In genomic region chr9:114518599-114519022, GRCh38 we compare ENCODE assay signal across 13 cellular contexts. TPM values are rescaled to one million over a fixed set of nuclear protein-coding genes. Genes with fewer than 3 reads are reported as not detected.
DNase-seq lines count a peak whose midpoint lies in the region; ATAC-seq, FAIRE-seq and TF ChIP-seq lines count a peak whose summit lies in the region.
"Had no signal": no experiment of that assay in that cellular context is flagged by ENCODE, and none has a peak within 500 bp of the region (broad histone marks: within the 10 kb centered on the region; RNA-seq: fewer than 3 reads in every experiment).

No MANE protein-coding gene starts in this region.

- H3K27me3 Mint-ChIP-seq in T-helper 2 cell treated with Interferon-gamma antibody and Interleukin-4, amounts not matched to agents 5 μg/mL and 100 μg/mL, for 36 hours (ENCODE audit: low read depth), result peaks cover 37% of the 10 kb centered on the region

- no peak for FAIRE-seq in GM12891 (lab: Jason Lieb, UNC)

- H2AFZ ChIP-seq in osteoblast (ENCODE audit: low read length), result no peak overlapping the region

- no peak for TF ChIP-seq POLR2A in GM12891 (IDR thresholded peaks at IDR 0.05; ENCODE audit: low read depth, low read length)

- H3K27me3 ChIP-seq in osteoblast (ENCODE audit: insufficient read depth, low read length), result peaks cover 37% of the 10 kb centered on the region
- H3K27me3 ChIP-seq: BLaER1 treated with 17β-estradiol and CSF1 and Interleukin-3, amounts not matched to agents 10 nM and 100 nM had no signal

- peaks cover 15% of the 10 kb centered on the region for H3K4me1 Mint-ChIP-seq in T-helper 2 cell treated with Interferon-gamma antibody and Interleukin-4, amounts not matched to agents 5 μg/mL and 100 μg/mL, for 36 hours (ENCODE audit: low read depth)

- H4K20me1 ChIP-seq in osteoblast (ENCODE audit: insufficient read depth, low read length), result no peaks in the 10 kb centered on the region
- H4K20me1 ChIP-seq: BLaER1 treated with 17β-estradiol and CSF1 and Interleukin-3, amounts not matched to agents 10 nM and 100 nM had no signal

- no peaks in the 10 kb centered on the region for H3K4me1 ChIP-seq in osteoblast (ENCODE audit: insufficient read depth, low read length)

- TF ChIP-seq CTCF in osteoblast (IDR thresholded peaks at IDR 0.05; ENCODE audit: extremely low read depth, low read depth, low read length), result no peak

- no peaks in the 10 kb centered on the region for H3K9me3 Mint-ChIP-seq in T-helper 2 cell treated with Interferon-gamma antibody and Interleukin-4, amounts not matched to agents 5 μg/mL and 100 μg/mL, for 36 hours

- no peaks in the 10 kb centered on the region for H3K9me3 ChIP-seq in osteoblast (ENCODE audit: low read depth, low read length)
- H3K9me3 ChIP-seq: BLaER1 treated with 17β-estradiol and CSF1 and Interleukin-3, amounts not matched to agents 10 nM and 100 nM; heart left ventricle had no signal

- H3K4me3 ChIP-seq in osteoblast (ENCODE audit: insufficient read depth, low read length), result no peak overlapping the region
- H3K4me3 ChIP-seq: BLaER1 treated with 17β-estradiol and CSF1 and Interleukin-3, amounts not matched to agents 10 nM and 100 nM; heart left ventricle had no signal

- no peak for DNase-seq in GM12891 (ENCODE audit: insufficient read length, low spot score)
- no peak for DNase-seq in T-helper 2 cell treated with Interferon-gamma antibody and Interleukin-4, amounts not matched to agents 5 μg/mL and 100 μg/mL, for 36 hours (ENCODE audit: low spot score)
- DNase-seq in NCI-H526 (lab: John Stamatoyannopoulos, UW), result no peak
- DNase-seq in hypothalamus (lab: John Stamatoyannopoulos, UW), result no peak
- DNase-seq in osteoblast (ENCODE audit: insufficient read length, low spot score, missing footprints), result no peak
- DNase-seq in activated T-cell treated with anti-CD3 and anti-CD28 coated beads for 4 hours, result no peak
- DNase-seq: activated naive CD4-positive, alpha-beta T cell treated with anti-CD3 and anti-CD28 coated beads, Interleukin-2, amount 50 U/mL, for 16 hours; NCI-H1436; right cardiac atrium had no signal

- peak overlapping the region; percentile 9 for H3K4me3 Mint-ChIP-seq in T-helper 2 cell treated with Interferon-gamma antibody and Interleukin-4, amounts not matched to agents 5 μg/mL and 100 μg/mL, for 36 hours

- H3K27ac ChIP-seq in osteoblast (ENCODE audit: low read depth, low read length), result no peak overlapping the region

- H3K4me2 ChIP-seq in osteoblast (ENCODE audit: insufficient read depth, low read length), result no peak overlapping the region

- H3K36me3 Mint-ChIP-seq in T-helper 2 cell treated with Interferon-gamma antibody and Interleukin-4, amounts not matched to agents 5 μg/mL and 100 μg/mL, for 36 hours (ENCODE audit: low read depth), result no peaks in the 10 kb centered on the region

- H3K27ac Mint-ChIP-seq in T-helper 2 cell treated with Interferon-gamma antibody and Interleukin-4, amounts not matched to agents 5 μg/mL and 100 μg/mL, for 36 hours, result peak overlapping the region; percentile 27

- H3K79me2 ChIP-seq in osteoblast (ENCODE audit: insufficient read depth, low read length), result no peaks in the 10 kb centered on the region

- no peaks in the 10 kb centered on the region for H3K36me3 ChIP-seq in osteoblast (ENCODE audit: insufficient read depth, low read length)
- H3K36me3 ChIP-seq: BLaER1 treated with 17β-estradiol and CSF1 and Interleukin-3, amounts not matched to agents 10 nM and 100 nM; heart left ventricle had no signal

- ATAC-seq in GM19395 (IDR thresholded peaks at IDR 0.05; ENCODE audit: unreplicated experiment) (peak; percentile 87), HG03025 (IDR thresholded peaks at IDR 0.05; ENCODE audit: low FRiP score, unreplicated experiment) (peak; percentile 63)
- ATAC-seq: right cardiac atrium had no signal

TF ChIP-seq in GM12891, 5 proteins besides CTCF, POLR2A, EP300 and RAD21:
- TF ChIP-seq PAX5 (IDR thresholded peaks at IDR 0.05; ENCODE audit: insufficient read depth, low read length, severe bottlenecking), result no peak
- no peak for TF ChIP-seq POU2F2 (IDR thresholded peaks at IDR 0.05; ENCODE audit: low read depth, low read length)
- TF ChIP-seq POLR2AphosphoS5 (IDR thresholded peaks at IDR 0.05; ENCODE audit: low read depth, low read length), result no peak
- 0 out of 2 replicates have a peak, but pooled peaks have one; percentile 20 for TF ChIP-seq SPI1 (IDR thresholded peaks at IDR 0.05; ENCODE audit: low read depth, low read length)
- peak; percentile 42; the same call in 1 of the 2 replicates for TF ChIP-seq TAF1 (IDR thresholded peaks at IDR 0.05; ENCODE audit: low read depth, low read length)

RNA-seq across cellular contexts. Expression of gene WHRN, which starts 13.3 kb away (rescaled TPM):
- polyA plus RNA-seq in GM12891 (2012; ENCODE audit: low read depth, missing spikeins), result 1.9 TPM
- 2.2 and 2.7 TPM in 2 replicates for total RNA-seq in osteoblast
